In the genomic region with DNA sequence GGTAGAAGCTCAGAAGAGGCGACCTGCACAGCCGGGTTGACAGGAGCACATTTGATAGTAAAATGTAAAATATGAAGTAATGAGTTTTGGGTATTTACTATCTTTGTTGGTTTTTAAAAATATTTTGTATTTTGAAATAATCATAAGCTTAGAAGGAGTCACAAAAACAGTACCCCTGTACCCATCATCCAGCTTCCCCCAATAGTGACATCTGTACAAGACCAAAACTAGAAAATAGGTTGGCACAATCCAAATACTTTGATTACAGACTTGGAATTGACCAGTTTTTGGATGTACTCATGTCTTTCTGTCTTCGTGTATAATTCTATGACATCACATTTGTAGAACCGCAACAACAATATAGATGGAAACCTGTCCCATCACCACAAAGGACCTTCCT, we compare ENCODE assay signal across 8 cellular contexts.
"Had no signal": no experiment of that assay in that cellular context is flagged by ENCODE, and none has a peak within 500 bp of the region (broad histone marks: within the 10 kb centered on the region; RNA-seq: fewer than 3 reads in every experiment).

No MANE protein-coding gene starts in this region.

- H3K9ac ChIP-seq: KMS-11 had no signal

- FAIRE-seq: HTR-8/SVneo, K562 had no signal

- H3K36me3 Mint-ChIP-seq: IgD-negative memory B cell had no signal

- H3K4me2 ChIP-seq: KMS-11 had no signal

- H3K4me3 ChIP-seq: K562 had no signal

- H3K9me3 Mint-ChIP-seq: IgD-negative memory B cell had no signal

- H3K27ac Mint-ChIP-seq: IgD-negative memory B cell had no signal

- DNase-seq: IMR-90, KBM-7, KG1 had no signal

- H3K4me3 Mint-ChIP-seq: IgD-negative memory B cell had no signal

- H3K4me1 Mint-ChIP-seq: IgD-negative memory B cell had no signal

- H3K27ac ChIP-seq: HL-60, KMS-11 had no signal

- ATAC-seq: K562 had no signal
